8 cellular contexts compared by ENCODE assay signal in the genomic region with DNA sequence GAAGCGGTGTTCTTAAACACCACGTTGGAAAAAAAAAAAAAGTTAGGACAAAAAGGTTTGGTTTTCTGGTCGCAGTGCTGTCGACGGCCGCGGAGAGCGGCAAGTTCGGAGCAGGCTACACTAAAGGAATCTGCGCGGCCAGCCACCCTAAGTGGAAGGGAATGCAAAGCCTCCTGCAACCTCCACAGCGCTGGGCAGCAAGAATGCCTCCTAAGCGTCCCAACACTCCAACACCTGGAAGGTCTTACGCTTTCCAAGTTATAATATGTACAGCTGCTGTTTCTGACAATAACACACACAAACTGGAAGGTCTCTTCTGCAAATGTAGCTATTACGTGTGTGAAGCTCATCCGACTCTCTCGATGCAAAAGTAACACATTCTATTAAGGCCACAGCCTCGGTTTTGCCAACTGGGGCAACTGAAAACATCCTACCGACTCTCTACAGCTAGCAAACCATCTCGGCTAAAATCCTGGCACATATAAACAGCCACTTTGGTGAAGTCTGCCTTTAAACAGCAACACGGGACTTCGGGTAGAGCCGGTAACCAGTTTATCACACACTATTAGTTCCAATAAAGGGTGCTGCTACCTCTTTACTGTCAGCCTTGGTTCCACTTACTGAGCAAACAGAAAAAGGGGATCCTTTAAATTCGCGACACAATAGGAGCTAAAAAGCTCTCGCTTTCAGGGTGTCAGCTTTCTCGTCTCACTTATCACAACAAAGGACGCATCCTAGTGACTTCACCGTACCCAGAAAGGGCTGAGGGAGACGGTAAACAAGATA. TPM values are rescaled to one million over a fixed set of nuclear protein-coding genes. Genes with fewer than 3 reads are reported as not detected.
DNase-seq lines count a peak whose midpoint lies in the region; ATAC-seq and TF ChIP-seq lines count a peak whose summit lies in the region.

No MANE protein-coding gene starts in this region.

- H4K20me1 ChIP-seq in MM.1S (ENCODE audit: insufficient read depth, low read length), result no peaks in the 10 kb centered on the region

- no peaks in the 10 kb centered on the region for H3K36me3 ChIP-seq in CD8-positive, alpha-beta memory T cell (ENCODE audit: insufficient read depth, low read length)
- H3K36me3 ChIP-seq in MM.1S (replicated peaks; ENCODE audit: insufficient read depth, low read length), result no peaks in the 10 kb centered on the region
- H3K36me3 ChIP-seq in endocrine pancreas (ENCODE audit: control insufficient read depth, insufficient read depth, low read length), result no peaks in the 10 kb centered on the region
- H3K36me3 ChIP-seq in stomach smooth muscle (ENCODE audit: control insufficient read depth in 2 of 2, insufficient read depth in 2 of 2, low read length in 2 of 2), result no peaks in the 10 kb centered on the region

- POLR2A ChIA-PET in CD8-positive, alpha-beta memory T cell (lab: Charles Lee), result interaction anchor here (0.7 to 2.2 kb wide), 5 partner anchors 60 to 644 kb away, joined by 3 to 16 read pairs (median 7); a partner anchor contains a TSS

- H3K4me2 ChIP-seq in MM.1S (ENCODE audit: low read depth, low read length), result peak overlapping the region; percentile 96

- TF ChIP-seq CTCF in MM.1S (IDR thresholded peaks at IDR 0.05; ENCODE audit: low read length), result no peak
- no peak for TF ChIP-seq CTCF in WI38 (IDR thresholded peaks at IDR 0.05; ENCODE audit: low read depth, low read length)

- DNase-seq in CD8-positive, alpha-beta memory T cell, result peak in 4 of 5 donors; percentile 9 to 49 (median 42)
- DNase-seq in MM.1S (peak; percentile 38), memory B cell (ENCODE audit: low spot score in 2 of 2) (peak; percentile 26 to 33)

- ATAC-seq in GM21390 (IDR thresholded peaks at IDR 0.05; ENCODE audit: unreplicated experiment) (peak; percentile 26), memory B cell (ENCODE audit: low read depth) (peak; percentile 54), GM18868 (IDR thresholded peaks at IDR 0.05; ENCODE audit: unreplicated experiment) (no peak)

- H3K4me1 ChIP-seq in CD8-positive, alpha-beta memory T cell (ENCODE audit: insufficient read depth, low read length), result peaks cover 18% of the 10 kb centered on the region
- H3K4me1 ChIP-seq in MM.1S (ENCODE audit: low read length), result peaks cover 5% of the 10 kb centered on the region; the same call in 1 of the 2 replicates
- no peaks in the 10 kb centered on the region for H3K4me1 ChIP-seq in endocrine pancreas (ENCODE audit: control insufficient read depth, insufficient read depth, low read length)
- peaks cover 19% of the 10 kb centered on the region for H3K4me1 ChIP-seq in stomach smooth muscle (ENCODE audit: control insufficient read depth, insufficient read depth, low read length)

- H3K27me3 Mint-ChIP-seq in CD8-positive, alpha-beta memory T cell, result no peaks in the 10 kb centered on the region
- H3K27me3 Mint-ChIP-seq in memory B cell, result no peaks in the 10 kb centered on the region

- no peaks in the 10 kb centered on the region for H3K27me3 ChIP-seq in CD8-positive, alpha-beta memory T cell (ENCODE audit: insufficient read depth, low read length, poor library complexity, severe bottlenecking)
- H3K27me3 ChIP-seq in MM.1S (replicated peaks; ENCODE audit: insufficient read depth, low read length) (peaks cover 16% of the 10 kb centered on the region; the same call in 1 of the 2 replicates), endocrine pancreas (ENCODE audit: control insufficient read depth, insufficient read depth, low read length) (no peaks in the 10 kb centered on the region), stomach smooth muscle (ENCODE audit: control insufficient read depth in 1 of 2, insufficient read depth in 2 of 2, low read length in 2 of 2) (no peaks in the 10 kb centered on the region)

- H3K27ac Mint-ChIP-seq in CD8-positive, alpha-beta memory T cell, result peak overlapping the region; percentile 88 to 98 (median 96)
- peak overlapping the region; percentile 93 for H3K27ac Mint-ChIP-seq in memory B cell

- peak overlapping the region; percentile 86 for H3K4me3 ChIP-seq in CD8-positive, alpha-beta memory T cell (ENCODE audit: low read length)
- H3K4me3 ChIP-seq in MM.1S (ENCODE audit: low read length) (peak overlapping the region; percentile 89), WI38 (ENCODE audit: low read depth, low read length) (peak overlapping the region; percentile 90), endocrine pancreas (ENCODE audit: control insufficient read depth, insufficient read depth, low read length) (peak overlapping the region; percentile 99), stomach smooth muscle (ENCODE audit: low read length in 2 of 2) (peak overlapping the region; percentile 83 to 94)

- H3F3A ChIP-seq in MM.1S (ENCODE audit: insufficient read depth, low read length), result peaks cover 29% of the 10 kb centered on the region

- CTCF ChIA-PET in CD8-positive, alpha-beta memory T cell (lab: Charles Lee), result interaction anchor here (0.9 to 3.8 kb wide), 8 partner anchors 8 to 341 kb away, joined by 3 to 13 read pairs (median 5); a partner anchor contains a TSS

- H3K79me2 ChIP-seq in MM.1S (ENCODE audit: low read length), result no peaks in the 10 kb centered on the region

- H3K9ac ChIP-seq in MM.1S (ENCODE audit: low read length), result peak overlapping the region; percentile 63; the same call in 1 of the 2 replicates
- peak overlapping the region; percentile 83 for H3K9ac ChIP-seq in endocrine pancreas (ENCODE audit: control insufficient read depth, insufficient read depth, low read length)
- peak overlapping the region; percentile 79 to 85 for H3K9ac ChIP-seq in stomach smooth muscle (ENCODE audit: low read length in 2 of 2)

- H3K9me3 ChIP-seq in CD8-positive, alpha-beta memory T cell (ENCODE audit: low read length), result no peaks in the 10 kb centered on the region
- no peaks in the 10 kb centered on the region for H3K9me3 ChIP-seq in MM.1S (replicated peaks; ENCODE audit: insufficient read depth, low read length)
- no peaks in the 10 kb centered on the region for H3K9me3 ChIP-seq in endocrine pancreas (ENCODE audit: control insufficient read depth, low read length)
- H3K9me3 ChIP-seq in stomach smooth muscle (ENCODE audit: control insufficient read depth in 2 of 2, low read length in 2 of 2), result no peaks in the 10 kb centered on the region

- peak overlapping the region; percentile 83 for H2AFZ ChIP-seq in MM.1S (ENCODE audit: low read length)

- peaks cover 0 to 14% (median 0%) of the 10 kb centered on the region in 3 donors for H3K36me3 Mint-ChIP-seq in CD8-positive, alpha-beta memory T cell
- peaks cover 4% of the 10 kb centered on the region for H3K36me3 Mint-ChIP-seq in memory B cell

- peak overlapping the region; percentile 84 to 97 (median 93) for H3K4me3 Mint-ChIP-seq in CD8-positive, alpha-beta memory T cell
- H3K4me3 Mint-ChIP-seq in memory B cell, result peak overlapping the region; percentile 94

- no peaks in the 10 kb centered on the region for H3K9me2 ChIP-seq in MM.1S (replicated peaks; ENCODE audit: insufficient read depth, low read length)

- peaks cover 44 to 51% (median 51%) of the 10 kb centered on the region in 3 donors for H3K4me1 Mint-ChIP-seq in CD8-positive, alpha-beta memory T cell
- H3K4me1 Mint-ChIP-seq in memory B cell, result peaks cover 29% of the 10 kb centered on the region

- H3K9me3 Mint-ChIP-seq in CD8-positive, alpha-beta memory T cell, result no peaks in the 10 kb centered on the region
- no peaks in the 10 kb centered on the region for H3K9me3 Mint-ChIP-seq in memory B cell

- peak overlapping the region; percentile 74 for H3K27ac ChIP-seq in CD8-positive, alpha-beta memory T cell (ENCODE audit: low read depth, low read length)
- H3K27ac ChIP-seq in MM.1S (ENCODE audit: low read length), result peak overlapping the region; percentile 59; the same call in 1 of the 2 replicates
- peak overlapping the region; percentile 96 for H3K27ac ChIP-seq in stomach smooth muscle (ENCODE audit: low read length)

RNA-seq across cellular contexts. Expression of a gene that starts 0.9 kb away (rescaled TPM):
- total RNA-seq in CD8-positive, alpha-beta memory T cell, result 1 to 10 TPM; 2.2 TPM
- 46.4 TPM for polyA plus RNA-seq in CD8-positive, alpha-beta memory T cell
